8 cellular contexts compared by ENCODE assay signal in genomic region chr1:35726814-35727433, GRCh38. TPM values are rescaled to one million over a fixed set of nuclear protein-coding genes. Genes with fewer than 3 reads are reported as not detected.
A peak's percentile ranks its signal among the peaks of the same experiment; 100 is the strongest.
DNase-seq lines count a peak whose midpoint lies in the region; ATAC-seq lines count a peak whose summit lies in the region.

No MANE protein-coding gene starts in this region.

- no peak overlapping the region for H3K27ac Mint-ChIP-seq in activated T-cell treated with anti-CD3 and anti-CD28 coated beads, Interleukin-2, amount 50 U/mL, for 72 hours

- no peak overlapping the region for H3K4me3 Mint-ChIP-seq in activated T-cell treated with anti-CD3 and anti-CD28 coated beads, Interleukin-2, amount 50 U/mL, for 72 hours

- peaks cover 0 to 6% of the 10 kb centered on the region in 2 donors for H3K36me3 Mint-ChIP-seq in activated T-cell treated with anti-CD3 and anti-CD28 coated beads, Interleukin-2, amount 50 U/mL, for 72 hours (ENCODE audit: insufficient read depth in 2 of 2)

- ATAC-seq in activated T-cell treated with anti-CD3 and anti-CD28 coated beads, Interleukin-2, amount 50 U/mL, for 72 hours (replicated peaks in 1 of 2) = peak; percentile 77 to 83
- no peak for ATAC-seq in GM18909 (IDR thresholded peaks at IDR 0.05; ENCODE audit: poor library complexity, unreplicated experiment)
- no peak for ATAC-seq in HG03354 (IDR thresholded peaks at IDR 0.05; ENCODE audit: poor library complexity, severe bottlenecking, unreplicated experiment)

- no peaks in the 10 kb centered on the region for H3K4me1 Mint-ChIP-seq in activated T-cell treated with anti-CD3 and anti-CD28 coated beads, Interleukin-2, amount 50 U/mL, for 72 hours (ENCODE audit: low read depth)

- H3K9me3 Mint-ChIP-seq in activated T-cell treated with anti-CD3 and anti-CD28 coated beads, Interleukin-2, amount 50 U/mL, for 72 hours = no peaks in the 10 kb centered on the region

- H3K27me3 Mint-ChIP-seq in activated T-cell treated with anti-CD3 and anti-CD28 coated beads, Interleukin-2, amount 50 U/mL, for 72 hours (ENCODE audit: low read depth) = no peaks in the 10 kb centered on the region

- peak; percentile 77 for DNase-seq in DMS53 (lab: John Stamatoyannopoulos, UW)
- DNase-seq in KG1 (lab: John Stamatoyannopoulos, UW) = peak; percentile 20
- DNase-seq in OCI-M2 (lab: John Stamatoyannopoulos, UW; ENCODE audit: unreplicated experiment) = peak; percentile 15
- peak; percentile 37 to 49 for DNase-seq in activated T-cell treated with anti-CD3 and anti-CD28 coated beads, Interleukin-2, amount 50 U/mL, for 72 hours
- peak; percentile 52 for DNase-seq in fibroblast of the conjunctiva (ENCODE audit: low read depth)
- peak; percentile 37 for DNase-seq in occipital lobe (lab: John Stamatoyannopoulos, UW)

RNA-seq across cellular contexts. Expression of gene C1orf216, which starts 8.2 kb away (rescaled TPM):
- total RNA-seq in activated T-cell treated with anti-CD3 and anti-CD28 coated beads, Interleukin-2, amount 50 U/mL, for 72 hours = 10 to 100 TPM in 1 of 2 donors, 1 to 10 TPM in 1; 9.4 to 11.6 TPM
- total RNA-seq in occipital lobe = 73.0 TPM

RNA-seq across cellular contexts. Expression of gene CLSPN, which starts 42.9 kb away (rescaled TPM):
- total RNA-seq in activated T-cell treated with anti-CD3 and anti-CD28 coated beads, Interleukin-2, amount 50 U/mL, for 72 hours = 10 to 100 TPM; 42.2 to 42.8 TPM
- 10.9 TPM for total RNA-seq in occipital lobe

Comparison
In these comparisons a context has a peak if more than half of its experiments do, and no peak if none do; other contexts are left out.
1. DNase-seq: peak in every context shown above with its lines; median percentile 77 in DMS53; 52 in fibroblast of the conjunctiva; 43 in activated T-cell treated with anti-CD3 and anti-CD28 coated beads, Interleukin-2, amount 50 U/mL, for 72 hours; 37 in occipital lobe; 20 in KG1; 15 in OCI-M2.
2. ATAC-seq: peak in activated T-cell treated with anti-CD3 and anti-CD28 coated beads, Interleukin-2, amount 50 U/mL, for 72 hours (2 of 2); none in GM18909 (single experiment) and HG03354 (single experiment).